In genomic region chr1:95809391-95809790, GRCh38 we compare ENCODE assay signal across 27 cellular contexts.
"Had no signal": no experiment of that assay in that cellular context is flagged by ENCODE, and none has a peak within 500 bp of the region (broad histone marks: within the 10 kb centered on the region; RNA-seq: fewer than 3 reads in every experiment).

No MANE protein-coding gene starts in this region.

- H3K36me3 Mint-ChIP-seq: stimulated activated effector memory CD8-positive, alpha-beta T cell treated with anti-CD3 and anti-CD28 coated beads, Interleukin-12 subunit alpha, Interleukin-12 subunit beta, amount 100 ng/mL, for 72 hours; stimulated activated memory B cell treated with anti-CD40 and anti-IgM and Interleukin-4, amounts not matched to agents 10 μg/mL and 1 μg/mL and 100 μg/mL, for 72 hours; stimulated activated naive B cell treated with anti-CD40 and anti-IgM and Interleukin-4, amounts not matched to agents 10 μg/mL and 1 μg/mL and 100 μg/mL, for 72 hours; type B pancreatic cell had no signal

- H3K27ac Mint-ChIP-seq: stimulated activated effector memory CD8-positive, alpha-beta T cell treated with anti-CD3 and anti-CD28 coated beads, Interleukin-12 subunit alpha, Interleukin-12 subunit beta, amount 100 ng/mL, for 72 hours; stimulated activated memory B cell treated with anti-CD40 and anti-IgM and Interleukin-4, amounts not matched to agents 10 μg/mL and 1 μg/mL and 100 μg/mL, for 72 hours; stimulated activated naive B cell treated with anti-CD40 and anti-IgM and Interleukin-4, amounts not matched to agents 10 μg/mL and 1 μg/mL and 100 μg/mL, for 72 hours; stimulated activated naive CD8-positive, alpha-beta T cell treated with anti-CD3 and anti-CD28 coated beads, Interleukin-15, amount 100 ng/mL, for 72 hours; stimulated activated naive CD8-positive, alpha-beta T cell treated with anti-CD3 and anti-CD28 coated beads, Interleukin-15, Interleukin-2, amounts not matched to agents 100 ng/mL and 50 ng/mL, for 24 hours; type B pancreatic cell had no signal

- H3K27me3 Mint-ChIP-seq: stimulated activated memory B cell treated with anti-CD40 and anti-IgM and Interleukin-4, amounts not matched to agents 10 μg/mL and 1 μg/mL and 100 μg/mL, for 72 hours; stimulated activated naive B cell treated with anti-CD40 and anti-IgM and Interleukin-4, amounts not matched to agents 10 μg/mL and 1 μg/mL and 100 μg/mL, for 72 hours; stimulated activated naive CD8-positive, alpha-beta T cell treated with anti-CD3 and anti-CD28 coated beads, Interleukin-15, amount 100 ng/mL, for 72 hours; stimulated activated naive CD8-positive, alpha-beta T cell treated with anti-CD3 and anti-CD28 coated beads, Interleukin-15, Interleukin-2, amounts not matched to agents 100 ng/mL and 50 ng/mL, for 24 hours; type B pancreatic cell had no signal

- H3K4me1 ChIP-seq: stomach, suprapubic skin, testis, thyroid gland, tibial artery, tibial nerve, transverse colon, upper lobe of left lung, upper lobe of right lung, uterus, vagina had no signal

- H3K36me3 ChIP-seq: stomach, suprapubic skin, thoracic aorta, thyroid gland, tibial artery, tibial nerve, transverse colon, upper lobe of left lung, upper lobe of right lung, uterus, vagina had no signal

- ATAC-seq: stimulated activated effector memory CD8-positive, alpha-beta T cell treated with anti-CD3 and anti-CD28 coated beads, Interleukin-12 subunit alpha, Interleukin-12 subunit beta, amount 100 ng/mL, for 72 hours; stimulated activated memory B cell treated with anti-CD40 and anti-IgM and Interleukin-4, amounts not matched to agents 10 μg/mL and 1 μg/mL and 100 μg/mL, for 72 hours; stimulated activated naive B cell treated with anti-CD40 and anti-IgM and Interleukin-4, amounts not matched to agents 10 μg/mL and 1 μg/mL and 100 μg/mL, for 72 hours; stimulated activated naive CD8-positive, alpha-beta T cell treated with anti-CD3 and anti-CD28 coated beads, Interleukin-15, amount 100 ng/mL, for 72 hours; stimulated activated naive CD8-positive, alpha-beta T cell treated with anti-CD3 and anti-CD28 coated beads, Interleukin-15, Interleukin-2, amounts not matched to agents 100 U/mL and 50 U/mL, for 24 hours; upper lobe of right lung had no signal

- H3K27me3 ChIP-seq: stomach, suprapubic skin, testis, thyroid gland, tibial artery, tibial nerve, transverse colon, upper lobe of left lung, upper lobe of right lung, uterus, vagina had no signal

- H3K9me3 ChIP-seq: stomach, suprapubic skin, testis, thoracic aorta, thyroid gland, tibial artery, tibial nerve, transverse colon, upper lobe of left lung, upper lobe of right lung, uterus, vagina had no signal

- DNase-seq: stimulated activated CD4-positive, alpha-beta T cell treated with anti-CD3 and anti-CD28 coated beads, Interleukin-2, amount 100 ng/mL, for 48 hours; stimulated activated CD4-positive, alpha-beta T cell treated with anti-CD3 and anti-CD28 coated beads, Interleukin-4, amount 100 ng/mL, for 1 hour; stimulated activated CD4-positive, alpha-beta T cell treated with anti-CD3 and anti-CD28 coated beads, Interleukin-4, amount 100 ng/mL, for 24 hours; stimulated activated CD4-positive, alpha-beta T cell treated with anti-CD3 and anti-CD28 coated beads, Interleukin-4, amount 100 ng/mL, for 4 hours; stimulated activated CD8-positive, alpha-beta memory T cell treated with anti-CD3 and anti-CD28 coated beads, Interleukin-4, amount 100 ng/mL, for 48 hours; stimulated activated naive B cell treated with anti-CD40 and anti-IgM and Interleukin-4, amounts not matched to agents 10 μg/mL and 1 μg/mL and 100 μg/mL, for 72 hours; stimulated activated naive CD4-positive, alpha-beta T cell; stimulated activated naive CD4-positive, alpha-beta T cell treated with Interleukin-2 at 50 U/mL for 16 hours; stimulated activated naive CD8-positive, alpha-beta T cell treated with anti-CD3 and anti-CD28 coated beads, Interleukin-15, amount 100 ng/mL, for 72 hours; stimulated activated naive CD8-positive, alpha-beta T cell treated with anti-CD3 and anti-CD28 coated beads, Interleukin-15, Interleukin-2, amounts not matched to agents 100 U/mL and 50 U/mL, for 24 hours; stomach; substantia nigra; testis; thyroid gland; tibial artery; transverse colon; upper lobe of left lung; upper lobe of right lung; uterus had no signal

- H3K4me3 Mint-ChIP-seq: stimulated activated effector memory CD8-positive, alpha-beta T cell treated with anti-CD3 and anti-CD28 coated beads, Interleukin-12 subunit alpha, Interleukin-12 subunit beta, amount 100 ng/mL, for 72 hours; stimulated activated memory B cell treated with anti-CD40 and anti-IgM and Interleukin-4, amounts not matched to agents 10 μg/mL and 1 μg/mL and 100 μg/mL, for 72 hours; stimulated activated naive B cell treated with anti-CD40 and anti-IgM and Interleukin-4, amounts not matched to agents 10 μg/mL and 1 μg/mL and 100 μg/mL, for 72 hours; stimulated activated naive CD8-positive, alpha-beta T cell treated with anti-CD3 and anti-CD28 coated beads, Interleukin-15, amount 100 ng/mL, for 72 hours; stimulated activated naive CD8-positive, alpha-beta T cell treated with anti-CD3 and anti-CD28 coated beads, Interleukin-15, Interleukin-2, amounts not matched to agents 100 ng/mL and 50 ng/mL, for 24 hours; type B pancreatic cell had no signal

- H3K27ac ChIP-seq: stomach, suprapubic skin, testis, thoracic aorta, thyroid gland, tibial artery, tibial nerve, transverse colon, upper lobe of left lung, upper lobe of right lung, uterus, vagina had no signal

- H3K4me3 ChIP-seq: stomach, suprapubic skin, testis, thoracic aorta, thyroid gland, tibial artery, tibial nerve, transverse colon, upper lobe of left lung, upper lobe of right lung, uterus, vagina had no signal

- H3K9me3 Mint-ChIP-seq: type B pancreatic cell had no signal

- H3K4me1 Mint-ChIP-seq: stimulated activated effector memory CD8-positive, alpha-beta T cell treated with anti-CD3 and anti-CD28 coated beads, Interleukin-12 subunit alpha, Interleukin-12 subunit beta, amount 100 ng/mL, for 72 hours; stimulated activated memory B cell treated with anti-CD40 and anti-IgM and Interleukin-4, amounts not matched to agents 10 μg/mL and 1 μg/mL and 100 μg/mL, for 72 hours; stimulated activated naive B cell treated with anti-CD40 and anti-IgM and Interleukin-4, amounts not matched to agents 10 μg/mL and 1 μg/mL and 100 μg/mL, for 72 hours; stimulated activated naive CD8-positive, alpha-beta T cell treated with anti-CD3 and anti-CD28 coated beads, Interleukin-15, amount 100 ng/mL, for 72 hours had no signal
